ENCODE assay signal across 19 cellular contexts in the genomic region with DNA sequence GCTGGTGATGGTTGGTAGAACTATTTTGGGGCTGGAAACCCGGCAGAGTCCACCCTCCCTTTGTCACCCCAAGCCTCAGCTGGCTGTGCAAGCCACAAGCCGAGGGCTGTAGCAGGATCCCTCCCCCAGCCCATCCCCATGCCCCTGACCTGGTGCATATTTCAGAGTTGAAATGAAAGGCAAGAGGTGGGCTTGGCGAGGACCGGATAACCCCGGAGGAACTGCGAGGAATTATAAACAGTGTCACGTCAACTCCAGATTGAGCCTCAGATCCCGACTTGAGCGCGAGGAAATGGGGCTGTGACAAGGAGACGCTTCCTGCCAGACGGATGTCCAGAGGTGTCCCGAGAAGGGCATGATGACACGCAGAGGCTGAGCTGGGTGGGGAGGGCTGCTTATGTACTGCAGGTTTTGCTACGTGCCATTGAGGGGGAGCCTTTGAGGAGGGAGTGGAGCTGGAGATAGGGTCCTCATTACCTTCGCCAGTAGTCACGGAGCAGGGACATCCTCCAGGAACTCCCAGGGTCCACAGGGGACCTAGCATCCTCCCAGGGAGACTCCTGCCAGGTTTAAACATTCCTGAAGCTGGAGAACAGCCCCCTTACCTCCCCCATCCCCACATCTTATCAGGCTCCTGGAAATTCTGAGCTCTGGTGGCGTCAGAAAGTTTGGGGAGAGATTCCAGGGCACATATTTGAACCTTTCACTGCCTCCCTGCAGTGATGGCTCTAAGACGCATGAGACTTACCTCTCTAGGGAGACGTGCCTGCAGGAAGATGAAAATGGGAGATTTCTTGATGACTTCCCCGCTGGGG.
"Had no signal": no experiment of that assay in that cellular context is flagged by ENCODE, and none has a peak within 500 bp of the region (broad histone marks: within the 10 kb centered on the region; RNA-seq: fewer than 3 reads in every experiment).

No MANE protein-coding gene starts in this region.

- H3K36me3 ChIP-seq: prostate gland, sigmoid colon, stomach, thyroid gland had no signal

- H3K4me1 Mint-ChIP-seq: central memory CD8-positive, alpha-beta T cell; stimulated activated effector memory CD8-positive, alpha-beta T cell treated with anti-CD3 and anti-CD28 coated beads, Interleukin-12 subunit alpha, Interleukin-12 subunit beta, amount 100 ng/mL, for 72 hours had no signal

- H3K4me3 Mint-ChIP-seq: central memory CD8-positive, alpha-beta T cell; naive thymus-derived CD8-positive, alpha-beta T cell; stimulated activated effector memory CD8-positive, alpha-beta T cell treated with anti-CD3 and anti-CD28 coated beads, Interleukin-12 subunit alpha, Interleukin-12 subunit beta, amount 100 ng/mL, for 72 hours had no signal

- DNase-seq: dermis blood vessel endothelial cell; effector memory CD4-positive, alpha-beta T cell; erythroblast; hypothalamus; mesenchymal stem cell; naive thymus-derived CD8-positive, alpha-beta T cell; right cardiac atrium; sigmoid colon; stimulated activated CD4-positive, alpha-beta T cell treated with anti-CD3 and anti-CD28 coated beads, Interleukin-2, amount 100 ng/mL, for 24 hours; stimulated activated CD4-positive, alpha-beta T cell treated with anti-CD3 and anti-CD28 coated beads, Interleukin-4, amount 100 ng/mL, for 24 hours; stimulated activated naive CD4-positive, alpha-beta T cell treated with Interleukin-2 at 50 U/mL for 16 hours; stomach; thyroid gland; trophoblast cell had no signal

- H3K9me3 ChIP-seq: prostate gland, sigmoid colon, stomach, thyroid gland had no signal

- H3K27ac ChIP-seq: coronary artery, prostate gland, sigmoid colon, stomach, thyroid gland had no signal

- H3K4me1 ChIP-seq: prostate gland, sigmoid colon, thyroid gland had no signal

- H3K27ac Mint-ChIP-seq: naive thymus-derived CD8-positive, alpha-beta T cell; stimulated activated effector memory CD8-positive, alpha-beta T cell treated with anti-CD3 and anti-CD28 coated beads, Interleukin-12 subunit alpha, Interleukin-12 subunit beta, amount 100 ng/mL, for 72 hours had no signal

- H3K27me3 ChIP-seq: thyroid gland had no signal

- H3K36me3 Mint-ChIP-seq: naive thymus-derived CD8-positive, alpha-beta T cell; stimulated activated effector memory CD8-positive, alpha-beta T cell treated with anti-CD3 and anti-CD28 coated beads, Interleukin-12 subunit alpha, Interleukin-12 subunit beta, amount 100 ng/mL, for 72 hours had no signal

- ATAC-seq: left lobe of liver; naive thymus-derived CD8-positive, alpha-beta T cell; stimulated activated effector memory CD8-positive, alpha-beta T cell treated with anti-CD3 and anti-CD28 coated beads, Interleukin-12 subunit alpha, Interleukin-12 subunit beta, amount 100 ng/mL, for 72 hours had no signal

- H3K4me3 ChIP-seq: coronary artery, prostate gland, sigmoid colon, stomach, thyroid gland had no signal

- H3K9me3 Mint-ChIP-seq: central memory CD8-positive, alpha-beta T cell; naive thymus-derived CD8-positive, alpha-beta T cell; stimulated activated effector memory CD8-positive, alpha-beta T cell treated with anti-CD3 and anti-CD28 coated beads, Interleukin-12 subunit alpha, Interleukin-12 subunit beta, amount 100 ng/mL, for 72 hours had no signal
